Comparison of ENCODE assay signal across 8 cellular contexts in genomic region chr3:155869664-155870063, GRCh38. TPM values are rescaled to one million over a fixed set of nuclear protein-coding genes. Genes with fewer than 3 reads are reported as not detected.
DNase-seq lines count a peak whose midpoint lies in the region; ATAC-seq and TF ChIP-seq lines count a peak whose summit lies in the region.

No MANE protein-coding gene starts in this region.

- no peak for TF ChIP-seq CTCF in AG04450 (IDR thresholded peaks at IDR 0.05; ENCODE audit: low read depth, low read length)

- peak overlapping the region; percentile 95 for H3K27ac Mint-ChIP-seq in central memory CD8-positive, alpha-beta T cell (ENCODE audit: low read depth)
- peak overlapping the region; percentile 89 to 97 (median 96) for H3K27ac Mint-ChIP-seq in naive thymus-derived CD4-positive, alpha-beta T cell

- H3K9ac ChIP-seq in HUES64 (ENCODE audit: low read depth, low read length): peak overlapping the region; percentile 35

- no peak for ATAC-seq in central memory CD8-positive, alpha-beta T cell (replicated peaks; ENCODE audit: extremely low read depth, poor library complexity, severe bottlenecking)
- no peak for ATAC-seq in naive thymus-derived CD4-positive, alpha-beta T cell
- ATAC-seq in sciatic nerve: no peak

- H3K36me3 ChIP-seq in HUES64 (ENCODE audit: insufficient read depth, low read length): no peaks in the 10 kb centered on the region
- H3K36me3 ChIP-seq in naive thymus-derived CD4-positive, alpha-beta T cell (ENCODE audit: control insufficient read depth in 2 of 3, insufficient read depth in 3 of 3, low read length in 3 of 3): peaks cover 0 to 9% (median 0%) of the 10 kb centered on the region in 3 experiments

- H3K9me3 ChIP-seq in AG04450 (ENCODE audit: control insufficient read depth, insufficient read depth, low read length): no peaks in the 10 kb centered on the region; the same call in 1 of the 2 replicates
- no peaks in the 10 kb centered on the region for H3K9me3 ChIP-seq in HUES64 (ENCODE audit: insufficient read depth, low read depth, low read length)
- no peaks in the 10 kb centered on the region for H3K9me3 ChIP-seq in naive thymus-derived CD4-positive, alpha-beta T cell (ENCODE audit: control insufficient read depth in 2 of 3, low read length in 3 of 3)

- H3K27me3 ChIP-seq in AG04450 (ENCODE audit: control insufficient read depth, insufficient read depth, low read length): no peaks in the 10 kb centered on the region
- no peaks in the 10 kb centered on the region for H3K27me3 ChIP-seq in HUES64 (ENCODE audit: insufficient read depth, low read length)
- no peaks in the 10 kb centered on the region for H3K27me3 ChIP-seq in naive thymus-derived CD4-positive, alpha-beta T cell (ENCODE audit: control insufficient read depth in 2 of 2, insufficient read depth in 2 of 2, low read length in 2 of 2)

- POLR2A ChIA-PET in AG04450 (lab: Yijun Ruan, JAX): interaction anchor here (1.0 to 1.9 kb wide), 2 partner anchors 16 to 63 kb away, joined by 6 to 7 read pairs; partner anchors contain the start of genes C3orf33 and SLC33A1
- POLR2A ChIA-PET in naive thymus-derived CD4-positive, alpha-beta T cell (lab: Charles Lee): interaction anchor here (0.6 to 4.1 kb wide), 10 partner anchors 8 to 1548 kb away, joined by 3 to 34 read pairs (median 4); partner anchors contain the start of genes C3orf33, CCNL1 and SLC33A1

- H3K27ac ChIP-seq in AG04450 (ENCODE audit: low read depth, low read length) (peak overlapping the region; percentile 77), HUES64 (ENCODE audit: low read depth, low read length) (peak overlapping the region; percentile 84)
- peak overlapping the region; percentile 94 for H3K27ac ChIP-seq in naive thymus-derived CD4-positive, alpha-beta T cell (ENCODE audit: low read depth, low read length)

- H3K36me3 Mint-ChIP-seq in central memory CD8-positive, alpha-beta T cell (ENCODE audit: insufficient read depth): peaks cover 2% of the 10 kb centered on the region
- H3K36me3 Mint-ChIP-seq in naive thymus-derived CD4-positive, alpha-beta T cell: peaks cover 0 to 3% (median 0%) of the 10 kb centered on the region in 5 donors

- H3K4me3 ChIP-seq in AG04450 (ENCODE audit: low read depth, low read length) (peak overlapping the region; percentile 62), HUES64 (ENCODE audit: low read length) (peak overlapping the region; percentile 46)
- peak overlapping the region; percentile 72 for H3K4me3 ChIP-seq in naive thymus-derived CD4-positive, alpha-beta T cell (ENCODE audit: low read length)

- CTCF ChIA-PET in AG04450 (lab: Charles Lee): interaction anchor here (0.5 to 1.2 kb wide), 6 partner anchors 9 to 64 kb away, joined by 3 to 4 read pairs (median 3); partner anchors contain the start of gene C3orf33
- CTCF ChIA-PET in naive thymus-derived CD4-positive, alpha-beta T cell (lab: Charles Lee): interaction anchor here (0.8 to 1.6 kb wide), 5 partner anchors 12 to 115 kb away, joined by 3 to 12 read pairs (median 4); partner anchors contain the start of genes C3orf33 and SLC33A1

- DNase-seq in AG04450 (ENCODE audit: low read depth, low spot score): no peak
- no peak for DNase-seq in central memory CD8-positive, alpha-beta T cell (ENCODE audit: low spot score in 2 of 2)
- no peak for DNase-seq in naive thymus-derived CD4-positive, alpha-beta T cell
- no peak for DNase-seq in head of caudate nucleus
- DNase-seq in sciatic nerve (ENCODE audit: low spot score): no peak
- DNase-seq in NCI-H1694 (lab: John Stamatoyannopoulos, UW): no peak
- no peak for DNase-seq in amniotic stem cell (lab: John Stamatoyannopoulos, UW)

- intact Hi-C loops in naive thymus-derived CD4-positive, alpha-beta T cell (cut with micrococcal nuclease): loop anchor here (1.0 to 5.0 kb wide), 14 partner anchors 7 to 1547 kb away; partner anchors contain the start of genes C3orf33 (in 2 of the 2), SLC33A1 (in 2 of the 2), CCNL1 (in 1 of the 2) and DHX36 (in 1 of the 2)
- intact Hi-C loops in head of caudate nucleus (cut with DNase I): loop anchor here (2.0 to 10.0 kb wide), 3 partner anchors 15 to 1545 kb away; partner anchors contain the start of genes DHX36 and SLC33A1
- intact Hi-C loops in sciatic nerve (cut with DNase I): no loop called here

- H3K4me1 ChIP-seq in HUES64 (ENCODE audit: insufficient read depth, low read length): peaks cover 18% of the 10 kb centered on the region
- H3K4me1 ChIP-seq in naive thymus-derived CD4-positive, alpha-beta T cell (ENCODE audit: control insufficient read depth in 2 of 2, insufficient read depth in 2 of 2, low read length in 2 of 2): peaks cover 8% of the 10 kb centered on the region in 2 donors

- peaks cover 22% of the 10 kb centered on the region for H3K4me1 Mint-ChIP-seq in central memory CD8-positive, alpha-beta T cell
- H3K4me1 Mint-ChIP-seq in naive thymus-derived CD4-positive, alpha-beta T cell: peaks cover 17 to 33% (median 24%) of the 10 kb centered on the region in 7 donors

- no peaks in the 10 kb centered on the region for H3K27me3 Mint-ChIP-seq in central memory CD8-positive, alpha-beta T cell
- no peaks in the 10 kb centered on the region for H3K27me3 Mint-ChIP-seq in naive thymus-derived CD4-positive, alpha-beta T cell

- H3K4me3 Mint-ChIP-seq in central memory CD8-positive, alpha-beta T cell: peak overlapping the region; percentile 95
- peak overlapping the region; percentile 88 to 98 (median 94) for H3K4me3 Mint-ChIP-seq in naive thymus-derived CD4-positive, alpha-beta T cell

- 22% methylated on average over 1 of the region's 3 CpGs for WGBS in HUES64

- no peaks in the 10 kb centered on the region for H3K9me3 Mint-ChIP-seq in central memory CD8-positive, alpha-beta T cell
- no peaks in the 10 kb centered on the region for H3K9me3 Mint-ChIP-seq in naive thymus-derived CD4-positive, alpha-beta T cell

RNA-seq across cellular contexts. Expression of gene GMPS, which starts 0.8 kb away (rescaled TPM):
- 43.9 and 69.2 TPM in 2 replicates for polyA plus RNA-seq in AG04450 (2011; rRNA removed)
- polyA minus RNA-seq in AG04450 (2011; rRNA and poly(A)+ RNA removed): 28.6 and 54.0 TPM in 2 replicates
- 109 TPM for polyA plus RNA-seq in HUES64 (2013, experiment 1 of 2)
- 127 TPM for polyA plus RNA-seq in HUES64 (2013, experiment 2 of 2)
- 10 to 100 TPM; 36.3 to 85.1 (median 45.4) TPM for total RNA-seq in naive thymus-derived CD4-positive, alpha-beta T cell
- polyA plus RNA-seq in naive thymus-derived CD4-positive, alpha-beta T cell: 10 to 100 TPM; 57.9 to 73.1 TPM
- total RNA-seq in sciatic nerve: 48.7 TPM

RNA-seq across cellular contexts. Expression of gene SLC33A1, which starts 15.4 kb away (rescaled TPM):
- polyA plus RNA-seq in AG04450 (2011; rRNA removed): 23.0 and 27.8 TPM in 2 replicates
- 24.7 and 34.3 TPM in 2 replicates for polyA minus RNA-seq in AG04450 (2011; rRNA and poly(A)+ RNA removed)
- polyA plus RNA-seq in HUES64 (2013, experiment 1 of 2): 10.9 TPM
- polyA plus RNA-seq in HUES64 (2013, experiment 2 of 2): 11.3 TPM
- total RNA-seq in naive thymus-derived CD4-positive, alpha-beta T cell: 10 to 100 TPM; 19.8 to 40.8 (median 31.9) TPM
- 10 to 100 TPM in 1 of 2 donors, 1 to 10 TPM in 1; 9.4 to 14.5 TPM for polyA plus RNA-seq in naive thymus-derived CD4-positive, alpha-beta T cell
- 29.3 TPM for total RNA-seq in sciatic nerve
